In the genomic region with DNA sequence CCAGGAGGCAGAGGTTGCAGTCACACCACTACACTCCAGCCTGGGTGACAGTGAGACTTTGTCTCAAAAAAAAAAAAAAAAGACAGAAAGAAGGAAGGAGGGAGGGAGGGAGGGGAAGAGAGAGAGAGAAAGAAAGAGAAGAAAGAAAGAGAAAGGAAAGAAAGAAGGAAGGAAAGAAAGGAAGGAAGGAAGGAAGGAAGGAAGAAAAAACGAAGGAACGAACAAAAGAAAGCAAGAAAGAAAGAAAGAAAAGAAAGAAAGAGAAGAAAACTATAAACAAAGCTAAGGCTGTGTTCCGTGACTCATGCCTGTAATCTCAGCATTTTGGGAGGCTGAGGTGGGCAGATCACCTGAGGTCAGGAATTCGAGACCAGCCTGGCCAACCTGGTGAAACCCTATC, we compare ENCODE assay signal across 6 cellular contexts. TPM values are rescaled to one million over a fixed set of nuclear protein-coding genes. Genes with fewer than 3 reads are reported as not detected.
A peak's percentile ranks its signal among the peaks of the same experiment; 100 is the strongest.
DNase-seq lines count a peak whose midpoint lies in the region; ATAC-seq, FAIRE-seq and TF ChIP-seq lines count a peak whose summit lies in the region.
"Not testable (repeated sequence)": the region's sequence is repeated elsewhere in the genome, so short reads cannot be mapped to it uniquely, and the experiment has no call there.

No MANE protein-coding gene starts in this region.

- POLR2A ChIA-PET in Caco-2 (lab: Charles Lee); HEK293 (lab: Yijun Ruan, JAX); K562 (lab: Yijun Ruan, JAX): not testable (repeated sequence)

- not testable (repeated sequence) for H3K79me2 ChIP-seq in K562 (ENCODE audit: control insufficient read depth, insufficient read depth, low read length)

- H3K9me1 ChIP-seq in K562 (ENCODE audit: control insufficient read depth, insufficient read depth, low read length): not testable (repeated sequence)

- not testable (repeated sequence) for H4K20me1 ChIP-seq in K562 (replicated peaks; ENCODE audit: control insufficient read depth, insufficient read depth, low read length)

- TF ChIP-seq RAD21 in K562 (CRISPR knock-in tag; conservative IDR thresholded peaks at IDR 0.05 in 1 of 2, IDR thresholded peaks at IDR 0.05 in 1 of 2): not testable (repeated sequence)

- intact Hi-C loops in Caco-2 (cut with micrococcal nuclease; ENCODE audit: unreplicated experiment); K562 (cut with micrococcal nuclease): not testable (repeated sequence)

- not testable (repeated sequence) for BruUV-seq in Caco-2 (replicated peaks; lab: Mats Ljungman, UMichigan); K562 (replicated peaks; lab: Mats Ljungman, UMichigan)

- H3K9me3 Mint-ChIP-seq in Caco-2 (ENCODE audit: unreplicated experiment): peaks cover 12% of the 10 kb centered on the region
- H3K9me3 Mint-ChIP-seq in activated naive CD4-positive, alpha-beta T cell treated with anti-CD3 and anti-CD28 coated beads, Interleukin-2, amount 50 U/mL, for 24 hours; neural crest cell: not testable (repeated sequence)

- H2AFZ ChIP-seq in K562 (ENCODE audit: low read depth, low read length): not testable (repeated sequence)

- in situ Hi-C loops in K562 (cut with MboI): not testable (repeated sequence)

- H3K36me3 Mint-ChIP-seq in Caco-2 (ENCODE audit: insufficient read depth, unreplicated experiment); activated naive CD4-positive, alpha-beta T cell treated with anti-CD3 and anti-CD28 coated beads, Interleukin-2, amount 50 U/mL, for 24 hours; neural crest cell (ENCODE audit: low read depth): not testable (repeated sequence)

- FAIRE-seq in K562 (lab: Jason Lieb, UNC): not testable (repeated sequence)

- not testable (repeated sequence) for ATAC-seq in K562

- H3K4me3 Mint-ChIP-seq in Caco-2 (ENCODE audit: unreplicated experiment); activated naive CD4-positive, alpha-beta T cell treated with anti-CD3 and anti-CD28 coated beads, Interleukin-2, amount 50 U/mL, for 24 hours; neural crest cell: not testable (repeated sequence)

- not testable (repeated sequence) for H3K4me3 ChIP-seq in Caco-2 (ENCODE audit: low read depth, low read length); HEK293 (ENCODE audit: low read depth, low read length); SK-N-MC; K562

- not testable (repeated sequence) for H3K4me1 Mint-ChIP-seq in Caco-2 (ENCODE audit: low read depth, unreplicated experiment); activated naive CD4-positive, alpha-beta T cell treated with anti-CD3 and anti-CD28 coated beads, Interleukin-2, amount 50 U/mL, for 24 hours; neural crest cell

- not testable (repeated sequence) for H3K4me2 ChIP-seq in K562 (ENCODE audit: insufficient read depth, low read length)

- 16% methylated on average over 4 of the region's 4 CpGs for WGBS in K562 (ENCODE audit: insufficient coverage, low coverage, missing lambda C conversion rate)

- not testable (repeated sequence) for H3K27me3 ChIP-seq in Caco-2 (replicated peaks; ENCODE audit: control insufficient read depth, insufficient read depth, low read length); K562 (ENCODE audit: control insufficient read depth in 2 of 2, insufficient read depth in 2 of 2, low read length in 2 of 2)

- H3K27ac ChIP-seq in HEK293 (ENCODE audit: extremely low read depth, low read depth, low read length); K562 (ENCODE audit: extremely low read depth, low read depth, low read length): not testable (repeated sequence)
- peak overlapping the region; percentile 88 for H3K27ac ChIP-seq in SK-N-MC

- not testable (repeated sequence) for TF ChIP-seq EP300 in K562 (IDR thresholded peaks at IDR 0.05; ENCODE audit: low read length)

- not testable (repeated sequence) for DNase-seq in Caco-2; SK-N-MC (ENCODE audit: low read depth, low spot score); K562 (ENCODE audit: extremely low read depth in 1 of 4, low spot score in 3 of 4); neural crest cell (ENCODE audit: low read depth, low spot score)

- not testable (repeated sequence) for H3K36me3 ChIP-seq in Caco-2 (ENCODE audit: control insufficient read depth, insufficient read depth, low read length); HEK293 (ENCODE audit: control insufficient read depth in 2 of 2, insufficient read depth in 1 of 2, low read length in 2 of 2); SK-N-MC (ENCODE audit: insufficient read depth, low read length); K562 (ENCODE audit: control insufficient read depth, insufficient read depth, low read length)

- H3K27me3 Mint-ChIP-seq in Caco-2 (ENCODE audit: insufficient read depth, unreplicated experiment); activated naive CD4-positive, alpha-beta T cell treated with anti-CD3 and anti-CD28 coated beads, Interleukin-2, amount 50 U/mL, for 24 hours: not testable (repeated sequence)
- H3K27me3 Mint-ChIP-seq in neural crest cell (ENCODE audit: low read depth): peaks cover 31% of the 10 kb centered on the region

- not testable (repeated sequence) for H3K4me1 ChIP-seq in Caco-2; HEK293 (ENCODE audit: control insufficient read depth, insufficient read depth, low read length); K562 (replicated peaks in 1 of 2; ENCODE audit: control insufficient read depth in 2 of 2, insufficient read depth in 2 of 2, low read length in 2 of 2)

- H3K27ac Mint-ChIP-seq in Caco-2 (ENCODE audit: unreplicated experiment) (peak overlapping the region; percentile 69), neural crest cell (ENCODE audit: unreplicated experiment) (peak overlapping the region; percentile 43)
- peak overlapping the region; percentile 4 for H3K27ac Mint-ChIP-seq in activated naive CD4-positive, alpha-beta T cell treated with anti-CD3 and anti-CD28 coated beads, Interleukin-2, amount 50 U/mL, for 24 hours

- TF ChIP-seq CTCF in Caco-2 (IDR thresholded peaks at IDR 0.05; ENCODE audit: insufficient read depth in 1 of 2, low read depth in 1 of 2, low read length in 1 of 2, severe bottlenecking in 1 of 2, unreplicated experiment in 1 of 2); HEK293 (tag by site-specific recombination; IDR thresholded peaks at IDR 0.05); K562 (IDR thresholded peaks at IDR 0.05 in 2 of 3, conservative IDR thresholded peaks at IDR 0.05 in 1 of 3; ENCODE audit: insufficient read depth in 2 of 3, low read depth in 1 of 3, low read length in 3 of 3); neural crest cell (conservative IDR thresholded peaks at IDR 0.05): not testable (repeated sequence)

- TF ChIP-seq POLR2A in K562 (conservative IDR thresholded peaks at IDR 0.05): not testable (repeated sequence)

- CTCF ChIA-PET in Caco-2 (lab: Charles Lee); K562 (lab: Yijun Ruan, JAX; ENCODE audit: low intra/inter-chr PET ratio): not testable (repeated sequence)
- CTCF ChIA-PET in HEK293 (lab: Yijun Ruan, JAX): interaction anchor here (0.6 to 1.1 kb wide), 2 partner anchors 11 to 25 kb away, joined by 3 read pairs; no protein-coding TSS in a partner anchor

- not testable (repeated sequence) for H3K9ac ChIP-seq in SK-N-MC (ENCODE audit: insufficient read length); K562 (ENCODE audit: insufficient read depth in 1 of 2, low read depth in 2 of 2, low read length in 2 of 2)

- not testable (repeated sequence) for H3K9me3 ChIP-seq in Caco-2; HEK293 (ENCODE audit: control insufficient read depth, insufficient read depth, low read depth, low read length); SK-N-MC (ENCODE audit: low read depth, low read length); K562 (replicated peaks; ENCODE audit: control insufficient read depth, insufficient read depth, low read depth, low read length)

TF ChIP-seq in HEK293, 187 proteins besides CTCF, POLR2A, EP300 and RAD21:
- peak; percentile 54 for TF ChIP-seq ZNF366 (tag by site-specific recombination; conservative IDR thresholded peaks at IDR 0.05)

RNA-seq across cellular contexts. Expression of a gene that starts 15.5 kb away (rescaled TPM):
- total RNA-seq in Caco-2 (2022): 33.9 and 38.9 TPM in 2 replicates
- total RNA-seq in K562 (2011; cell fraction: chromatin; rRNA removed; ENCODE audit: low replicate concordance): 51.8 and 53.3 TPM in 2 replicates
- total RNA-seq in K562 (2011; cell fraction: nucleolus; rRNA removed): 34.2 and 44.7 TPM in 2 replicates
- total RNA-seq in K562 (2011; cell fraction: nucleoplasm; rRNA removed): 38.6 and 66.0 TPM in 2 replicates
- 44.3 and 54.0 TPM in 2 replicates for total RNA-seq in K562 (2014; rRNA removed)
- total RNA-seq in K562 (2014; rRNA removed; fragmentation: Illumina TruSeq; extraction: Trizol): 56.4 and 59.4 TPM in 2 replicates
- 42.8 and 50.7 TPM in 2 replicates for total RNA-seq in K562 (2015; rRNA removed; fragmentation: Illumina TruSeq; extraction: Trizol)
- total RNA-seq in K562 (2021): 53.0 and 57.9 TPM in 2 replicates
- polyA plus RNA-seq in K562 (2011; rRNA removed): 68.5 and 87.1 TPM in 2 replicates
- polyA plus RNA-seq in K562 (2011; cell fraction: cytosol; rRNA removed): 52.0 and 70.8 TPM in 2 replicates
- polyA plus RNA-seq in K562 (2011; cell fraction: nucleus; rRNA removed): 21.9 and 30.1 TPM in 2 replicates
- 55.3 and 72.7 TPM in 2 replicates for polyA plus RNA-seq in K562 (2012)
- 82.6 and 88.1 TPM in 2 replicates for polyA plus RNA-seq in K562 (2014; fragmentation: Illumina TruSeq; extraction: Trizol)
- polyA plus RNA-seq in K562 (2014; fragmentation: Nextera tagmentation; extraction: Ambion mirVana): 10 to 100 TPM; 18.1 to 24.9 TPM
- 52.9 and 62.2 TPM in 2 replicates for polyA plus RNA-seq in K562 (2014; rRNA removed)
- 36.2 and 36.5 TPM in 2 replicates for polyA minus RNA-seq in K562 (2011; rRNA and poly(A)+ RNA removed)
- 22.9 and 26.1 TPM in 2 replicates for polyA minus RNA-seq in K562 (2011; cell fraction: cytosol; rRNA and poly(A)+ RNA removed)
- polyA minus RNA-seq in K562 (2011; cell fraction: nucleus; rRNA and poly(A)+ RNA removed): 21.5 and 27.3 TPM in 2 replicates
- total RNA-seq in neural crest cell: 56.8 and 62.3 TPM in 2 replicates

Comparison
In these comparisons a context has a peak if more than half of its experiments do, and no peak if none do; other contexts are left out.
1. H3K27ac Mint-ChIP-seq: peak in every context shown above with its lines; median percentile 69 in Caco-2; 43 in neural crest cell; 4 in activated naive CD4-positive, alpha-beta T cell treated with anti-CD3 and anti-CD28 coated beads, Interleukin-2, amount 50 U/mL, for 24 hours.